8 cellular contexts compared by ENCODE assay signal in the genomic region with DNA sequence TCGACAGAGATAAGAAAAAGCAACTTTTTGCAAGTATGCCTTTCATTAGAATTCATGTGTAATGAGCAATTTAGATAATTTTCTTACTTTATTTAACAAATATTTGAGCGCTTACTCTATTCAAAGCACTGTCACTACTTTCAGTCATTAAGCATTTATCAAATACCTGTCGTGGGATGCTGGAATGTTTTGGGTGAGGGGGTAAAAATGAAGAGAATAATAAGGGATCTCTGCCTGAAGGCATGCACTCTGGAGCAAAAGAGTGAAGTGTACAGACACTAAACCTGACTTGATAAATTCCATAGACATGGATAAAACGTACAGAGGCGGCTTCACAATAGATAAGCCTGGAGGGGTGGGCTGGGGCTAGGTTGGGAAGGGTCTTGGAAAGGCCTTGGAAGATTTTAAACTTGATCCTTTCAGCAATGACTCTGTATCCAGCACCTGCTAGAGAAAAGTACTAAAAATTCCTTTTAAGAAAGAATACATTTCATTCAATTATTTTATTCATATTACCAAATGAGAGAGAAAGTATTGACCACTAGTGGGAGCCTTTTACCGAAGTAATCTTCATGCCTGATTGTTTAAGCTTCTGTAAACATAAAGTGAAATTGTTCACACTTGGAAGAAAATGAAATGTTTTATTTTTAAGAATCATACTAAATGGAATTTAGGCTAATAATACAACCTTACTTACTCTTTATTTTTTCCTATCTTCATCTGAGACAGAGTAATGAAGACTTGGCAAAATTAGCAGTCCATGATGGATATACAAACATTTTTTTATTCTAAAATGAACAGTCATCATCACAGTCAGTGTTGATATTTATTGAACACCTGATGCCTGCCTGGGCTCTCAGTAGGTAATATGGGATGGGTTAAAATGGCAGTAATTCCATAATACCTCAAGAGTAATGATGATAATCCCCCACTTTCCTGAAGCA.
DNase-seq lines count a peak whose midpoint lies in the region; ATAC-seq and TF ChIP-seq lines count a peak whose summit lies in the region.

No MANE protein-coding gene starts in this region.

- no peak overlapping the region for H3K27ac Mint-ChIP-seq in CD14-positive monocyte

- TF ChIP-seq CTCF in CD14-positive monocyte (IDR thresholded peaks at IDR 0.05) (peak; percentile 66), epithelial cell of proximal tubule (conservative IDR thresholded peaks at IDR 0.05; ENCODE audit: low read depth, low read length) (peak; percentile 53), retinal pigment epithelial cell (conservative IDR thresholded peaks at IDR 0.05; ENCODE audit: low read depth, low read length) (peak; percentile 71)

- no peak overlapping the region for H3K4me3 Mint-ChIP-seq in CD14-positive monocyte

- no peaks in the 10 kb centered on the region for H3K9me3 Mint-ChIP-seq in CD14-positive monocyte

- peaks cover 8% of the 10 kb centered on the region for H3K4me1 Mint-ChIP-seq in CD14-positive monocyte

- H3K4me3 ChIP-seq in epithelial cell of proximal tubule (ENCODE audit: low read depth, low read length), result no peak overlapping the region
- no peak overlapping the region for H3K4me3 ChIP-seq in retinal pigment epithelial cell (ENCODE audit: low read length)

- intact Hi-C loops in CD14-positive monocyte (cut with micrococcal nuclease), result loop anchor here (5.0 to 10.0 kb wide), 5 partner anchors 119 to 1896 kb away; a partner anchor contains a TSS

- no peak for DNase-seq in CD14-positive monocyte (ENCODE audit: low spot score)
- DNase-seq in HCEC 1CT, result peak; percentile 41
- DNase-seq in OCI-M2 (lab: John Stamatoyannopoulos, UW; ENCODE audit: unreplicated experiment), result peak; percentile 2
- no peak for DNase-seq in epithelial cell of proximal tubule (ENCODE audit: low read depth)
- peak; percentile 10 for DNase-seq in retinal pigment epithelial cell (ENCODE audit: low read depth)
- DNase-seq in NK-92 (lab: John Stamatoyannopoulos, UW; ENCODE audit: unreplicated experiment), result no peak

- H3K36me3 Mint-ChIP-seq in CD14-positive monocyte, result no peaks in the 10 kb centered on the region

- ATAC-seq in HG02981 (IDR thresholded peaks at IDR 0.05; ENCODE audit: unreplicated experiment) (no peak), HG03025 (IDR thresholded peaks at IDR 0.05; ENCODE audit: low FRiP score, unreplicated experiment) (no peak)

- peaks cover 0 to 2% (median 0%) of the 10 kb centered on the region in 3 donors for H3K27me3 Mint-ChIP-seq in CD14-positive monocyte (ENCODE audit: low read depth in 3 of 3)

Comparison
In these comparisons a context has a peak if more than half of its experiments do, and no peak if none do; other contexts are left out.
1. DNase-seq: peak in HCEC 1CT (single experiment), OCI-M2 (single experiment) and retinal pigment epithelial cell (single experiment); none in CD14-positive monocyte (single experiment), epithelial cell of proximal tubule (single experiment) and NK-92 (single experiment).
2. Peak in every context shown above with its lines, with median percentiles within 50 percentile points of each other: CTCF ChIP-seq.